Comparison of ENCODE assay signal across 15 cellular contexts in the genomic region with DNA sequence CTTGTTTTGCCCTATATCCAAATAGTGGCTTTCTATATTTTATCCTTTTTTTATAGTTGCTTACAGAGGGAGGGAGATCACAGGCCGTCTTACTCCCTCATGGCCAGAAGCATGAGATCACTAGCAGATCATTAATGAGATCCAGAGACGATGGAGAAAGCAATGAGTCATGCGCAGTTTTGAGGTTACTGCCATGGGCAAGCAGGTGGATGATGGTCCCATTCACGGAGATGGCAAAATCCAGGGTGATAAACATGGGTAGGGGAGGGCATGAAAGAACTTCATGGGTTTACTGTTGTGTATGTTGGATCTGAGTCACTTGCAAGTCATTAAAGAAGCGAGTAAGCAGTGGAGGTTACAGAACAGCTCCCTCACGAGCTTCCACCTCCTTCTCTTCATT.
DNase-seq lines count a peak whose midpoint lies in the region; ATAC-seq and TF ChIP-seq lines count a peak whose summit lies in the region.
"Had no signal": no experiment of that assay in that cellular context is flagged by ENCODE, and none has a peak within 500 bp of the region (broad histone marks: within the 10 kb centered on the region; RNA-seq: fewer than 3 reads in every experiment).

No MANE protein-coding gene starts in this region.

- no peaks in the 10 kb centered on the region for H3K36me3 ChIP-seq in body of pancreas (replicated peaks in 1 of 2; ENCODE audit: insufficient read depth in 1 of 2, low read depth in 2 of 2)
- H3K36me3 ChIP-seq: heart right ventricle, thyroid gland had no signal

- H3K4me3 ChIP-seq in body of pancreas, result no peak overlapping the region
- H3K4me3 ChIP-seq: heart right ventricle, thyroid gland had no signal

- H3K27me3 ChIP-seq in body of pancreas, result no peaks in the 10 kb centered on the region
- H3K27me3 ChIP-seq: heart right ventricle, thyroid gland had no signal

- no peak for ATAC-seq in HG02970 (IDR thresholded peaks at IDR 0.05; ENCODE audit: low FRiP score, unreplicated experiment)
- ATAC-seq in body of pancreas, result no peak
- ATAC-seq in HG03571 (IDR thresholded peaks at IDR 0.05; ENCODE audit: unreplicated experiment), result no peak
- ATAC-seq: heart right ventricle had no signal

- no peak for TF ChIP-seq CTCF in body of pancreas (IDR thresholded peaks at IDR 0.05)

- WGBS in body of pancreas, 2 donors, result 67% methylated on average over 6 of the region's 6 CpGs

- no peak overlapping the region for H3K27ac ChIP-seq in body of pancreas
- H3K27ac ChIP-seq: heart right ventricle, thyroid gland had no signal

- H3K4me1 ChIP-seq in body of pancreas, result no peaks in the 10 kb centered on the region

- peak; percentile 3 for DNase-seq in A172 (ENCODE audit: low spot score)
- peak; percentile 45 for DNase-seq in AG20443 (ENCODE audit: low spot score)
- peak; percentile 15 for DNase-seq in M059J (ENCODE audit: low read depth)
- DNase-seq in glomerular visceral epithelial cell (ENCODE audit: extremely low spot score), result peak; percentile 92
- no peak for DNase-seq in NCI-H146 treated with DMSO at 0.1 percent for 48 hours (lab: John Stamatoyannopoulos, UW; ENCODE audit: unreplicated experiment)
- DNase-seq in body of pancreas, result no peak
- DNase-seq: amniotic stem cell, COR-L47, heart right ventricle, naive B cell, NCI-H1417 treated with DMSO at 0.1 percent for 48 hours, NCI-H446, thyroid gland had no signal

- TF ChIP-seq POLR2A in body of pancreas (IDR thresholded peaks at IDR 0.05), result no peak

- intact Hi-C loops in body of pancreas (cut with DNase I), result no loop called here

- H3K9me3 ChIP-seq in body of pancreas, result no peaks in the 10 kb centered on the region
- H3K9me3 ChIP-seq: heart right ventricle, thyroid gland had no signal

Comparison
In these comparisons a context has a peak if more than half of its experiments do, and no peak if none do; other contexts are left out.
1. DNase-seq: peak in A172 (single experiment), AG20443 (single experiment), M059J (single experiment) and glomerular visceral epithelial cell (single experiment); none in NCI-H146 treated with DMSO at 0.1 percent for 48 hours (single experiment) and body of pancreas (0 of 4).